ENCODE assay signal across 8 cellular contexts in the genomic region with DNA sequence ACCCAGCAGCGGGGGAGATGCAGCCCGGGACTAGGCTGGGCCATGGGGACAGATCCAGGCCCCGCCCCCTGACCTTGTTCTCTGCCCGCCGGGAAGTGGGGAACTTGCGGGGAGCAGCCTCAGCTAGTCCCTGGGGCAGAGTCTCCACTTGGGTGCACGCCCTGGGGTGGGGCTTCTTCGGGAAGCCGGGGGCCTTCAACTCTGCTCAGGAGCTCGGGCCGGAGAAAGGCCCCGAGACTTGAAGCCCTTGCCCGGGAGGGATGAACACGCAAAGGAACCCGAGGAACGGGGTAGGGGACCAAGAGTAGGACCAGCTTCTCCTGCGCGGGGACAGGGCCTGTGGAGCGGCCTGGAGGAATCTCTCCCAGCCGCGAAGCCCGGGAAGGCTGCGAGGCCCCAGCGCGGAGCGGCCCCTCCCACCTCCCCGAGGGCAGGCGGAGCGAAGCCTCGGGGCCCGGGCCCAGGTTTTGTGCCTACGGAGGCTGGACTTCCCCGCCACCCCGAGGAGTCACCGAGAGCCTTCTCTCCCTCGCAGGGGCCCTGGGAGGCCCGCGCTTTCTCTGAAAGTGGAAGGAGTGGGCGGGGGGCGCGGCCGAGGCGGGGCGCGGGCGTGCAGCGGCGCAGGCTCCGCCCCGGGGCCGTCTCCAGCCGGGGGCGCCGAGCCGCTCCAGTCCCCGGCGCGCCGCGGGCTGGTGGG. TPM values are rescaled to one million over a fixed set of nuclear protein-coding genes. Genes with fewer than 3 reads are reported as not detected.
DNase-seq lines count a peak whose midpoint lies in the region; ATAC-seq and TF ChIP-seq lines count a peak whose summit lies in the region.

A gene (plus strand): TSS at position 670 of the 697 bp plus-strand sequence. CDS start 54 bp downstream, outside the sequence.

- peaks cover 31% of the 10 kb centered on the region for H3K4me1 ChIP-seq in CD8-positive, alpha-beta T cell (ENCODE audit: insufficient read depth, low read length)
- peaks cover 17% of the 10 kb centered on the region for H3K4me1 ChIP-seq in PC-9 (replicated peaks; ENCODE audit: insufficient read depth)
- peaks cover 18% of the 10 kb centered on the region for H3K4me1 ChIP-seq in fibroblast of lung (ENCODE audit: control insufficient read depth, extremely low read depth, insufficient read depth, low read length)
- peaks cover 10% of the 10 kb centered on the region for H3K4me1 ChIP-seq in neural progenitor cell
- peaks cover 30% of the 10 kb centered on the region for H3K4me1 ChIP-seq in stomach smooth muscle (ENCODE audit: control insufficient read depth, insufficient read depth, low read length)

- H3K4me2 ChIP-seq in PC-9 (peak within 1 kb of the TSS; percentile 97), fibroblast of lung (ENCODE audit: extremely low read depth, insufficient read depth, low read length) (peak within 1 kb of the TSS; percentile 84), neural progenitor cell (peak within 1 kb of the TSS; percentile 79)

- CTCF ChIA-PET in CD8-positive, alpha-beta T cell (lab: Charles Lee) = interaction anchor here (1.4 to 1.6 kb wide), 2 partner anchors 9 to 28 kb away, joined by 3 to 4 read pairs; no protein-coding TSS in a partner anchor
- CTCF ChIA-PET in PC-9 (lab: Charles Lee) = no interaction called here

- H3K9me3 Mint-ChIP-seq in CD8-positive, alpha-beta T cell = no peaks in the 10 kb centered on the region
- H3K9me3 Mint-ChIP-seq in activated T-cell treated with anti-CD3 and anti-CD28 coated beads, Interleukin-2, amount 50 U/mL, for 72 hours = peaks cover 0 to 2% of the 10 kb centered on the region in 2 donors
- H3K9me3 Mint-ChIP-seq in neural progenitor cell = no peaks in the 10 kb centered on the region

- H3K9me2 ChIP-seq in PC-9 (ENCODE audit: insufficient read depth) = no peaks in the 10 kb centered on the region

- H3K27me3 Mint-ChIP-seq in CD8-positive, alpha-beta T cell (ENCODE audit: low read depth) = peaks cover 38% of the 10 kb centered on the region
- peaks cover 40% of the 10 kb centered on the region for H3K27me3 Mint-ChIP-seq in activated T-cell treated with anti-CD3 and anti-CD28 coated beads, Interleukin-2, amount 50 U/mL, for 72 hours (ENCODE audit: low read depth)
- peaks cover 49% of the 10 kb centered on the region for H3K27me3 Mint-ChIP-seq in neural progenitor cell (ENCODE audit: insufficient read depth, low read depth)

- H3K79me2 ChIP-seq in PC-9 (ENCODE audit: low read depth) (no peaks in the 10 kb centered on the region), fibroblast of lung (ENCODE audit: control insufficient read depth, insufficient read depth, low read length) (no peaks in the 10 kb centered on the region), neural progenitor cell (ENCODE audit: low read depth) (no peaks in the 10 kb centered on the region)

- no peaks in the 10 kb centered on the region for H3K36me3 ChIP-seq in CD8-positive, alpha-beta T cell (ENCODE audit: insufficient read depth, low read length)
- H3K36me3 ChIP-seq in PC-9 (ENCODE audit: low read depth) (no peaks in the 10 kb centered on the region), fibroblast of lung (ENCODE audit: control insufficient read depth, insufficient read depth, low read length) (no peaks in the 10 kb centered on the region), neural progenitor cell (no peaks in the 10 kb centered on the region), stomach smooth muscle (ENCODE audit: control insufficient read depth in 2 of 2, insufficient read depth in 2 of 2, low read length in 2 of 2) (no peaks in the 10 kb centered on the region)

- TF ChIP-seq CTCF in CD8-positive, alpha-beta T cell (IDR thresholded peaks at IDR 0.05) = no peak
- no peak for TF ChIP-seq CTCF in PC-9 (conservative IDR thresholded peaks at IDR 0.05)
- TF ChIP-seq CTCF in fibroblast of lung (conservative IDR thresholded peaks at IDR 0.05 in 1 of 2, IDR thresholded peaks at IDR 0.05 in 1 of 2; ENCODE audit: low read depth in 1 of 2, low read length in 2 of 2) = no peak
- no peak for TF ChIP-seq CTCF in neural progenitor cell (IDR thresholded peaks at IDR 0.05)

- H3F3A ChIP-seq in PC-9 (ENCODE audit: insufficient read depth, low read depth) (no peaks in the 10 kb centered on the region; the same call in 1 of the 2 replicates), neural progenitor cell (ENCODE audit: low read depth) (peaks cover 34% of the 10 kb centered on the region)

- H4K20me1 ChIP-seq in PC-9 (ENCODE audit: insufficient read depth) (no peaks in the 10 kb centered on the region), fibroblast of lung (ENCODE audit: control insufficient read depth, extremely low read depth, insufficient read depth, low read length) (no peaks in the 10 kb centered on the region), neural progenitor cell (ENCODE audit: low read depth) (peaks cover 39% of the 10 kb centered on the region)

- peak within 1 kb of the TSS; percentile 11 for H3K9ac ChIP-seq in fibroblast of lung (ENCODE audit: insufficient read depth, low read length)
- H3K9ac ChIP-seq in neural progenitor cell = no peak within 1 kb of the TSS
- H3K9ac ChIP-seq in stomach smooth muscle (ENCODE audit: low read length in 2 of 2) = peak within 1 kb of the TSS; percentile 57 to 62

- no peak within 1 kb of the TSS for H3K27ac Mint-ChIP-seq in CD8-positive, alpha-beta T cell
- H3K27ac Mint-ChIP-seq in activated T-cell treated with anti-CD3 and anti-CD28 coated beads, Interleukin-2, amount 50 U/mL, for 72 hours = peak within 1 kb of the TSS; percentile 87
- H3K27ac Mint-ChIP-seq in neural progenitor cell = no peak within 1 kb of the TSS

- POLR2A ChIA-PET in CD8-positive, alpha-beta T cell (lab: Charles Lee) = interaction anchor here (0.6 to 0.7 kb wide), 3 partner anchors 8 to 164 kb away, joined by 3 read pairs; a partner anchor contains a TSS
- POLR2A ChIA-PET in PC-9 (lab: Charles Lee; ENCODE audit: unreplicated experiment) = interaction anchor here (0.5 to 0.9 kb wide), 2 partner anchors 14 to 137 kb away, joined by 4 to 9 read pairs; no protein-coding TSS in a partner anchor

- peak within 1 kb of the TSS; percentile 98 for H2AFZ ChIP-seq in PC-9
- H2AFZ ChIP-seq in fibroblast of lung (ENCODE audit: low read length) = peak within 1 kb of the TSS; percentile 9
- peak within 1 kb of the TSS; percentile 83 for H2AFZ ChIP-seq in neural progenitor cell (replicated peaks)

- H3K4me3 Mint-ChIP-seq in CD8-positive, alpha-beta T cell = peak within 1 kb of the TSS; percentile 79
- peak within 1 kb of the TSS; percentile 85 to 90 for H3K4me3 Mint-ChIP-seq in activated T-cell treated with anti-CD3 and anti-CD28 coated beads, Interleukin-2, amount 50 U/mL, for 72 hours
- peak within 1 kb of the TSS; percentile 83 for H3K4me3 Mint-ChIP-seq in neural progenitor cell

- peaks cover 15% of the 10 kb centered on the region for H3K4me1 Mint-ChIP-seq in CD8-positive, alpha-beta T cell (ENCODE audit: low read depth)
- peaks cover 47% of the 10 kb centered on the region for H3K4me1 Mint-ChIP-seq in activated T-cell treated with anti-CD3 and anti-CD28 coated beads, Interleukin-2, amount 50 U/mL, for 72 hours (ENCODE audit: low read depth)
- peaks cover 17% of the 10 kb centered on the region for H3K4me1 Mint-ChIP-seq in neural progenitor cell

- no peak within 1 kb of the TSS for H3K27ac ChIP-seq in CD8-positive, alpha-beta T cell (ENCODE audit: low read depth, low read length)
- H3K27ac ChIP-seq in PC-9 = no peak within 1 kb of the TSS
- H3K27ac ChIP-seq in fibroblast of lung (ENCODE audit: insufficient read depth, low read length) = peak within 1 kb of the TSS; percentile 36
- no peak within 1 kb of the TSS for H3K27ac ChIP-seq in neural progenitor cell
- no peak within 1 kb of the TSS for H3K27ac ChIP-seq in stomach smooth muscle (ENCODE audit: low read length)

- BruUV-seq in PC-9 (replicated peaks; lab: Mats Ljungman, UMichigan) = TSS peak; percentile 83

- ATAC-seq in CD8-positive, alpha-beta T cell = peak; percentile 82
- peak; percentile 70 for ATAC-seq in GM19438 (IDR thresholded peaks at IDR 0.05; ENCODE audit: low read depth, unreplicated experiment)
- ATAC-seq in HG03565 (IDR thresholded peaks at IDR 0.05; ENCODE audit: unreplicated experiment) = peak; percentile 60
- peak; percentile 80 to 81 for ATAC-seq in activated T-cell treated with anti-CD3 and anti-CD28 coated beads, Interleukin-2, amount 50 U/mL, for 72 hours (replicated peaks in 1 of 2)

- peak within 1 kb of the TSS; percentile 75 for H3K4me3 ChIP-seq in CD8-positive, alpha-beta T cell (ENCODE audit: low read depth, low read length)
- peak within 1 kb of the TSS; percentile 76 for H3K4me3 ChIP-seq in PC-9
- peak within 1 kb of the TSS; percentile 33 to 57 (median 47) for H3K4me3 ChIP-seq in fibroblast of lung (replicated peaks in 1 of 4; ENCODE audit: control extremely low read depth in 1 of 4, insufficient read depth in 1 of 4, low read depth in 3 of 4, low read length in 4 of 4)
- H3K4me3 ChIP-seq in neural progenitor cell = peak within 1 kb of the TSS; percentile 63
- peak within 1 kb of the TSS; percentile 31 to 73 for H3K4me3 ChIP-seq in stomach smooth muscle (ENCODE audit: low read length in 2 of 2)

- DNase-seq in CD8-positive, alpha-beta T cell = peak; percentile 38 to 77 (median 73)
- DNase-seq in PC-9 (peak; percentile 63 to 86), fibroblast of lung (ENCODE audit: low read depth in 2 of 2) (peak; percentile 70 to 79), neural progenitor cell (ENCODE audit: low spot score) (peak; percentile 80)
- DNase-seq in activated T-cell treated with anti-CD3 and anti-CD28 coated beads, Interleukin-2, amount 50 U/mL, for 72 hours = peak; percentile 96

- no peaks in the 10 kb centered on the region for H3K9me3 ChIP-seq in CD8-positive, alpha-beta T cell (ENCODE audit: low read length)
- H3K9me3 ChIP-seq in PC-9 (ENCODE audit: insufficient read depth, low read depth) = no peaks in the 10 kb centered on the region
- H3K9me3 ChIP-seq in fibroblast of lung (ENCODE audit: control insufficient read depth, insufficient read depth, low read depth, low read length) = no peaks in the 10 kb centered on the region
- H3K9me3 ChIP-seq in neural progenitor cell (ENCODE audit: low read depth) = no peaks in the 10 kb centered on the region
- H3K9me3 ChIP-seq in stomach smooth muscle (ENCODE audit: control insufficient read depth in 2 of 2, low read length in 2 of 2) = no peaks in the 10 kb centered on the region

- H3K27me3 ChIP-seq in CD8-positive, alpha-beta T cell (ENCODE audit: insufficient read depth, low read length) = peaks cover 33% of the 10 kb centered on the region
- no peaks in the 10 kb centered on the region for H3K27me3 ChIP-seq in PC-9 (ENCODE audit: insufficient read depth, low read depth)
- no peaks in the 10 kb centered on the region for H3K27me3 ChIP-seq in fibroblast of lung (ENCODE audit: control insufficient read depth, insufficient read depth, low read length)
- peaks cover 86% of the 10 kb centered on the region for H3K27me3 ChIP-seq in neural progenitor cell
- peaks cover 11 to 23% of the 10 kb centered on the region in 2 donors for H3K27me3 ChIP-seq in stomach smooth muscle (ENCODE audit: control insufficient read depth in 1 of 2, insufficient read depth in 2 of 2, low read length in 2 of 2)

- no peaks in the 10 kb centered on the region for H3K36me3 Mint-ChIP-seq in CD8-positive, alpha-beta T cell
- peaks cover 1 to 2% of the 10 kb centered on the region in 2 donors for H3K36me3 Mint-ChIP-seq in activated T-cell treated with anti-CD3 and anti-CD28 coated beads, Interleukin-2, amount 50 U/mL, for 72 hours (ENCODE audit: insufficient read depth in 2 of 2)
- no peaks in the 10 kb centered on the region for H3K36me3 Mint-ChIP-seq in neural progenitor cell

- intact Hi-C loops in CD8-positive, alpha-beta T cell (cut with DNase I, micrococcal nuclease) = loop anchor here (1.0 to 5.0 kb wide), 8 partner anchors 49 to 479 kb away; a partner anchor contains a TSS
- intact Hi-C loops in PC-9 (cut with micrococcal nuclease; ENCODE audit: unreplicated experiment) = loop anchor here (1.0 kb wide), 1 partner anchor 15 kb away; no protein-coding TSS in a partner anchor

RNA-seq across cellular contexts. Expression of the gene that starts here (rescaled TPM):
- under 1 TPM in 1 of 2 experiments, not detected in 1; 0.50 TPM for total RNA-seq in CD8-positive, alpha-beta T cell
- 5.3 and 8.3 TPM in 2 replicates for total RNA-seq in PC-9 (2021)
- 10 to 100 TPM; 12.9 to 14.9 TPM for total RNA-seq in activated T-cell treated with anti-CD3 and anti-CD28 coated beads, Interleukin-2, amount 50 U/mL, for 72 hours
- 3.9 and 35.0 TPM in 2 replicates for total RNA-seq in fibroblast of lung
- 0.32 and 2.9 TPM in 2 replicates for polyA plus RNA-seq in fibroblast of lung
- 0.56 and 7.0 TPM in 2 replicates for polyA plus RNA-seq in fibroblast of lung (2012)
- polyA minus RNA-seq in fibroblast of lung (ENCODE audit: low replicate concordance) = 5.0 TPM in 1 of 2 replicates, not detected in the other
- total RNA-seq in neural progenitor cell (ENCODE audit: low replicate concordance) = 0.09 TPM in 1 of 2 replicates, not detected in the other

Comparison
In these comparisons a context has a peak if more than half of its experiments do, and no peak if none do; other contexts are left out.
1. Peak in DNase-seq, ATAC-seq and H3K4me3 ChIP-seq in CD8-positive, alpha-beta T cell; RNA of the gene not detected or under 1 TPM.
2. Peak in DNase-seq, H3K4me3 ChIP-seq and H3K4me2 ChIP-seq in neural progenitor cell; RNA of the gene not detected or under 1 TPM.
3. H2AFZ ChIP-seq: peak in every context shown above with its lines; median percentile 98 in PC-9; 83 in neural progenitor cell; 9 in fibroblast of lung.